ENCODE assay signal across 8 cellular contexts in genomic region chr5:126044111-126044668, GRCh38.
DNase-seq lines count a peak whose midpoint lies in the region; ATAC-seq and TF ChIP-seq lines count a peak whose summit lies in the region.

No MANE protein-coding gene starts in this region.

- H2BK5ac ChIP-seq in neuronal stem cell (ENCODE audit: low read length), result no peak overlapping the region

- no peak overlapping the region for H3K27ac Mint-ChIP-seq in endodermal cell

- H3K4me3 ChIP-seq in endodermal cell (ENCODE audit: low read length), result no peak overlapping the region
- H3K4me3 ChIP-seq in neuronal stem cell (ENCODE audit: low read length in 2 of 2), result no peak overlapping the region

- ATAC-seq in HG03442 (IDR thresholded peaks at IDR 0.05; ENCODE audit: unreplicated experiment), result no peak

- H3K18ac ChIP-seq in neuronal stem cell (ENCODE audit: low read length), result no peak overlapping the region

- no peaks in the 10 kb centered on the region for H3K36me3 Mint-ChIP-seq in endodermal cell (ENCODE audit: low read depth)

- H4K91ac ChIP-seq in neuronal stem cell (ENCODE audit: low read depth, low read length, poor library complexity), result no peak overlapping the region

- H3K4me1 ChIP-seq in endodermal cell (ENCODE audit: control insufficient read depth, insufficient read depth, low read length) (peaks cover 7% of the 10 kb centered on the region), neuronal stem cell (ENCODE audit: control insufficient read depth in 2 of 2, insufficient read depth in 1 of 2, low read depth in 1 of 2, low read length in 2 of 2) (peaks cover 4 to 10% of the 10 kb centered on the region in 2 donors)

- TF ChIP-seq CTCF in endodermal cell (conservative IDR thresholded peaks at IDR 0.05), result no peak
- TF ChIP-seq CTCF in GM13977 (IDR thresholded peaks at IDR 0.05; ENCODE audit: extremely low read depth, insufficient read depth, missing control alignments), result no peak

- H2AK5ac ChIP-seq in neuronal stem cell (ENCODE audit: low read depth, low read length), result no peak overlapping the region

- no peak overlapping the region for H2BK12ac ChIP-seq in neuronal stem cell (ENCODE audit: low read length)

- H3K79me1 ChIP-seq in neuronal stem cell (ENCODE audit: low read depth, low read length), result no peaks in the 10 kb centered on the region

- no peaks in the 10 kb centered on the region for H3K27me3 ChIP-seq in endodermal cell (ENCODE audit: control insufficient read depth, insufficient read depth, low read length, poor library complexity, severe bottlenecking)
- no peaks in the 10 kb centered on the region for H3K27me3 ChIP-seq in neuronal stem cell (ENCODE audit: control insufficient read depth in 3 of 3, insufficient read depth in 3 of 3, low read depth in 1 of 3, low read length in 3 of 3)

- DNase-seq in HCEC 1CT (peak; percentile 22), NCI-H345 (lab: John Stamatoyannopoulos, UW) (peak; percentile 77), endodermal cell (no peak), neuronal stem cell (ENCODE audit: low spot score) (peak; percentile 15), GM13977 (ENCODE audit: low spot score) (no peak), activated gamma-delta T cell (lab: John Stamatoyannopoulos, UW) (no peak)
- DNase-seq in activated CD4-positive, alpha-beta T cell treated with anti-CD3 and anti-CD28 coated beads for 4 hours, result no peak

- no peak overlapping the region for H2BK15ac ChIP-seq in neuronal stem cell (ENCODE audit: low read length)

- H3K4ac ChIP-seq in neuronal stem cell (ENCODE audit: low read length), result no peak overlapping the region

- no peak overlapping the region for H4K8ac ChIP-seq in neuronal stem cell (ENCODE audit: low read depth, low read length)

- no peak overlapping the region for H3K14ac ChIP-seq in neuronal stem cell (ENCODE audit: low read length)

- peaks cover 29% of the 10 kb centered on the region for H3K4me1 Mint-ChIP-seq in endodermal cell

- H3K23ac ChIP-seq in neuronal stem cell (ENCODE audit: low read depth, low read length, poor library complexity), result no peak overlapping the region

- no peak overlapping the region for H3K4me3 Mint-ChIP-seq in endodermal cell

- H3K9me3 Mint-ChIP-seq in endodermal cell, result no peaks in the 10 kb centered on the region

- no peak overlapping the region for H2AFZ ChIP-seq in neuronal stem cell (ENCODE audit: low read length)

- H3K27ac ChIP-seq in endodermal cell (ENCODE audit: low read depth, low read length) (peak overlapping the region; percentile 73), neuronal stem cell (replicated peaks; ENCODE audit: low read length) (peak overlapping the region; percentile 78)

- H3K9me3 ChIP-seq in endodermal cell (ENCODE audit: control insufficient read depth, low read length) (no peaks in the 10 kb centered on the region), neuronal stem cell (replicated peaks in 1 of 2; ENCODE audit: control insufficient read depth in 2 of 2, insufficient read depth in 1 of 2, low read depth in 1 of 2, low read length in 2 of 2) (no peaks in the 10 kb centered on the region)

- no peak overlapping the region for H3K4me2 ChIP-seq in neuronal stem cell (ENCODE audit: insufficient read depth, low read length, poor library complexity, severe bottlenecking)

- in situ Hi-C loops in GM13977 (cut with MboI; ENCODE audit: low pct_unique_long_range_greater_than_20kb, low sequenced_read_pairs, unreplicated experiment), result no loop called here

- H3K36me3 ChIP-seq in endodermal cell (ENCODE audit: control insufficient read depth, insufficient read depth, low read length), result no peaks in the 10 kb centered on the region
- no peaks in the 10 kb centered on the region for H3K36me3 ChIP-seq in neuronal stem cell (replicated peaks in 1 of 2; ENCODE audit: control insufficient read depth in 2 of 2, insufficient read depth in 2 of 2, low read length in 2 of 2)

- no peaks in the 10 kb centered on the region for H3K27me3 Mint-ChIP-seq in endodermal cell (ENCODE audit: insufficient read depth)

- WGBS in endodermal cell (ENCODE audit: insufficient coverage in 1 of 2, insufficient read length in 1 of 2), 2 experiments, result 72 to 84% methylated on average over 4 to 7 of the region's 7 CpGs
- no CpG with 5 or more reads among the region's 7 CpGs for WGBS in neuronal stem cell (ENCODE audit: extremely low coverage in 2 of 2, insufficient read length in 2 of 2, insufficient replicate concordance in 1 of 2), 2 donors

- no peak overlapping the region for H2BK120ac ChIP-seq in neuronal stem cell (ENCODE audit: low read depth, low read length)

- H3K9ac ChIP-seq in endodermal cell (ENCODE audit: extremely low read depth, low read length, poor library complexity, severe bottlenecking), result no peak overlapping the region
- H3K9ac ChIP-seq in neuronal stem cell (ENCODE audit: low read depth, low read length, poor library complexity), result no peak overlapping the region

Comparison
In these comparisons a context has a peak if more than half of its experiments do, and no peak if none do; other contexts are left out.
1. DNase-seq: peak in HCEC 1CT (single experiment), NCI-H345 (single experiment) and neuronal stem cell (single experiment); none in endodermal cell (single experiment), activated CD4-positive, alpha-beta T cell treated with anti-CD3 and anti-CD28 coated beads for 4 hours (0 of 2), GM13977 (single experiment) and activated gamma-delta T cell (single experiment).